30 cellular contexts compared by ENCODE assay signal in the genomic region with DNA sequence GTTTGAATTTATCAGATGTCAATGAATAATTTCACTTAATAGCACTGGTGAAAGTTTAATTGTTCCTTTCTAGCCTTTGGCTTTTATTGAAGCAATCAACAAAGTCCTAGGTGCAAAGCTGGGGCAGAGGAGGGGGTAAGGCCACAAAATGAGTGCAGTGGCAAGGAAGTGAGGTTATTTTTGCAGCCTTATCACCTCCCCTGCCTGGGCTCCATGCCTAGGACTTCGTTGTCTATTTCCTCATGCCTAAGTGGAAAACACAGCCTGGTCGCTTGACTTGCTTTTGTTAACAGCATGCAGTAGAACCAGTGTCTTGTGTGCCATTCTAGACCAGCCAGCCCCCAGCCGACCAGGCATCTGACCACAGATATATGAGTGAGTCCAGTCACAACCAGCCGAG.
"Had no signal": no experiment of that assay in that cellular context is flagged by ENCODE, and none has a peak within 500 bp of the region (broad histone marks: within the 10 kb centered on the region; RNA-seq: fewer than 3 reads in every experiment).

No MANE protein-coding gene starts in this region.

- H3K27ac ChIP-seq: colonic mucosa, epithelial cell of prostate, esophagus squamous epithelium, gastroesophageal sphincter, WERI-Rb-1 had no signal

- H3K4me3 ChIP-seq: colonic mucosa, esophagus squamous epithelium, gastroesophageal sphincter had no signal

- FAIRE-seq: astrocyte, endometrium, endothelial cell of umbilical vein had no signal

- H3K4me1 Mint-ChIP-seq: activated B cell treated with CpG ODN at 0.5 μM for 24 hours; activated CD4-positive, alpha-beta memory T cell treated with anti-CD3 and anti-CD28 coated beads, Interleukin-2, amount 10 ng/mL, durations not matched to agents 7 days and 5 days; activated CD4-positive, alpha-beta T cell treated with anti-CD3 and anti-CD28 coated beads, Interleukin-2, amount 10 ng/mL, durations not matched to agents 24 days and 14 days; activated naive CD4-positive, alpha-beta T cell treated with anti-CD3 and anti-CD28 coated beads, Interleukin-2, amount 10 ng/mL, durations not matched to agents 7 days and 5 days; activated naive CD8-positive, alpha-beta T cell treated with anti-CD3 and anti-CD28 coated beads, Interleukin-2, amount 10 ng/mL, durations not matched to agents 7 days and 5 days; T-helper 17 cell had no signal

- H3K27me3 ChIP-seq: colonic mucosa, esophagus squamous epithelium had no signal

- H3K9me3 Mint-ChIP-seq: activated B cell treated with CpG ODN at 0.5 μM for 24 hours; activated CD4-positive, alpha-beta T cell treated with anti-CD3 and anti-CD28 coated beads, Interleukin-2, amount 10 ng/mL, durations not matched to agents 24 days and 14 days; activated T-cell treated with anti-CD3 and anti-CD28 coated beads, Interleukin-2, amount 50 U/mL, for 24 hours; T-helper 2 cell treated with Interferon-gamma antibody and Interleukin-4, amounts not matched to agents 5 μg/mL and 100 μg/mL, for 36 hours had no signal

- H3K9me3 ChIP-seq: colonic mucosa, esophagus squamous epithelium, gastroesophageal sphincter had no signal

- H3K4me1 ChIP-seq: colonic mucosa, esophagus squamous epithelium, gastroesophageal sphincter had no signal

- H3K36me3 ChIP-seq: colonic mucosa, esophagus squamous epithelium, gastroesophageal sphincter, WERI-Rb-1 had no signal

- ATAC-seq: activated CD4-positive, CD25-positive, alpha-beta regulatory T cell treated with anti-CD3 and anti-CD28 coated beads, Interleukin-2, amount 50 U/mL, for 24 hours; activated naive CD4-positive, alpha-beta T cell treated with anti-CD3 and anti-CD28 coated beads, Interleukin-2, amount 50 U/mL, for 72 hours; activated T-cell treated with anti-CD3 and anti-CD28 coated beads, Interleukin-2, amount 50 U/mL, for 72 hours; gastroesophageal sphincter; T-helper 17 cell had no signal

- H3K36me3 Mint-ChIP-seq: activated naive CD4-positive, alpha-beta T cell treated with anti-CD3 and anti-CD28 coated beads, Interleukin-2, amount 10 ng/mL, durations not matched to agents 7 days and 5 days; activated naive CD4-positive, alpha-beta T cell treated with anti-CD3 and anti-CD28 coated beads, Interleukin-2, amount 50 U/mL, for 72 hours; activated naive CD8-positive, alpha-beta T cell treated with anti-CD3 and anti-CD28 coated beads, Interleukin-2, amount 10 ng/mL, durations not matched to agents 7 days and 5 days had no signal

- H3K27me3 Mint-ChIP-seq: activated CD4-positive, alpha-beta memory T cell treated with anti-CD3 and anti-CD28 coated beads, Interleukin-2, amount 10 ng/mL, durations not matched to agents 7 days and 5 days; activated CD4-positive, alpha-beta T cell treated with anti-CD3 and anti-CD28 coated beads, Interleukin-2, amount 10 ng/mL, durations not matched to agents 24 days and 14 days; activated naive CD4-positive, alpha-beta T cell treated with anti-CD3 and anti-CD28 coated beads, Interleukin-2, amount 10 ng/mL, durations not matched to agents 7 days and 5 days; activated naive CD8-positive, alpha-beta T cell treated with anti-CD3 and anti-CD28 coated beads, Interleukin-2, amount 10 ng/mL, durations not matched to agents 7 days and 5 days; T-helper 17 cell had no signal

- H3K27ac Mint-ChIP-seq: activated CD4-positive, alpha-beta memory T cell treated with anti-CD3 and anti-CD28 coated beads, Interleukin-2, amount 10 ng/mL, durations not matched to agents 7 days and 5 days; activated CD4-positive, alpha-beta T cell treated with anti-CD3 and anti-CD28 coated beads, Interleukin-2, amount 10 ng/mL, durations not matched to agents 24 days and 14 days; activated naive CD4-positive, alpha-beta T cell treated with anti-CD3 and anti-CD28 coated beads, Interleukin-2, amount 10 ng/mL, durations not matched to agents 7 days and 5 days; activated naive CD4-positive, alpha-beta T cell treated with anti-CD3 and anti-CD28 coated beads, Interleukin-2, amount 50 U/mL, for 72 hours; activated naive CD8-positive, alpha-beta T cell treated with anti-CD3 and anti-CD28 coated beads, Interleukin-2, amount 10 ng/mL, durations not matched to agents 7 days and 5 days; activated T-cell treated with anti-CD3 and anti-CD28 coated beads, Interleukin-2, amount 50 U/mL, for 24 hours; activated T-cell treated with anti-CD3 and anti-CD28 coated beads, Interleukin-2, amount 50 U/mL, for 72 hours; T-helper 17 cell; T-helper 2 cell treated with Interferon-gamma antibody and Interleukin-4, amounts not matched to agents 5 μg/mL and 100 μg/mL, for 36 hours had no signal

- H3K4me3 Mint-ChIP-seq: activated B cell treated with CpG ODN at 0.5 μM for 24 hours; activated CD4-positive, alpha-beta memory T cell treated with anti-CD3 and anti-CD28 coated beads, Interleukin-2, amount 10 ng/mL, durations not matched to agents 7 days and 5 days; activated CD4-positive, alpha-beta T cell treated with anti-CD3 and anti-CD28 coated beads, Interleukin-2, amount 10 ng/mL, durations not matched to agents 24 days and 14 days; activated naive CD4-positive, alpha-beta T cell treated with anti-CD3 and anti-CD28 coated beads, Interleukin-2, amount 10 ng/mL, durations not matched to agents 7 days and 5 days; activated naive CD8-positive, alpha-beta T cell treated with anti-CD3 and anti-CD28 coated beads, Interleukin-2, amount 10 ng/mL, durations not matched to agents 7 days and 5 days; activated T-cell treated with anti-CD3 and anti-CD28 coated beads, Interleukin-2, amount 50 U/mL, for 24 hours; activated T-cell treated with anti-CD3 and anti-CD28 coated beads, Interleukin-2, amount 50 U/mL, for 72 hours; T-helper 17 cell; T-helper 2 cell treated with Interferon-gamma antibody and Interleukin-4, amounts not matched to agents 5 μg/mL and 100 μg/mL, for 36 hours had no signal

- DNase-seq: activated B cell treated with CpG ODN at 0.5 μM for 24 hours; activated CD4-positive, alpha-beta memory T cell treated with anti-CD3 and anti-CD28 coated beads, Interleukin-2, amount 10 ng/mL, durations not matched to agents 7 days and 5 days; activated CD4-positive, alpha-beta T cell treated with anti-CD3 and anti-CD28 coated beads, Interleukin-2, amount 10 ng/mL, durations not matched to agents 24 days and 14 days; activated CD8-positive, alpha-beta memory T cell treated with anti-CD3 and anti-CD28 coated beads, Interleukin-2, amount 50 U/mL, for 48 hours; activated gamma-delta T cell; activated naive CD4-positive, alpha-beta T cell; activated naive CD4-positive, alpha-beta T cell treated with anti-CD3 and anti-CD28 coated beads, Interleukin-2, amount 10 ng/mL, durations not matched to agents 7 days and 5 days; activated naive CD8-positive, alpha-beta T cell treated with anti-CD3 and anti-CD28 coated beads, Interleukin-2, amount 10 ng/mL, durations not matched to agents 7 days and 5 days; activated T-cell treated with anti-CD3 and anti-CD28 coated beads for 4 hours; activated T-cell treated with anti-CD3 and anti-CD28 coated beads, Interleukin-2, amount 50 U/mL, for 24 hours; activated T-cell treated with anti-CD3 and anti-CD28 coated beads, Interleukin-2, amount 50 U/mL, for 72 hours; anterior cingulate cortex; central memory CD4-positive, alpha-beta T cell; cerebellar nuclear complex; colonic mucosa; effector CD8-positive, alpha-beta T cell; esophagus squamous epithelium; foreskin melanocyte; T-helper 1 cell; T-helper 17 cell; T1000; WERI-Rb-1 had no signal
